Comparison of ENCODE assay signal across 1 cellular context in the genomic region with DNA sequence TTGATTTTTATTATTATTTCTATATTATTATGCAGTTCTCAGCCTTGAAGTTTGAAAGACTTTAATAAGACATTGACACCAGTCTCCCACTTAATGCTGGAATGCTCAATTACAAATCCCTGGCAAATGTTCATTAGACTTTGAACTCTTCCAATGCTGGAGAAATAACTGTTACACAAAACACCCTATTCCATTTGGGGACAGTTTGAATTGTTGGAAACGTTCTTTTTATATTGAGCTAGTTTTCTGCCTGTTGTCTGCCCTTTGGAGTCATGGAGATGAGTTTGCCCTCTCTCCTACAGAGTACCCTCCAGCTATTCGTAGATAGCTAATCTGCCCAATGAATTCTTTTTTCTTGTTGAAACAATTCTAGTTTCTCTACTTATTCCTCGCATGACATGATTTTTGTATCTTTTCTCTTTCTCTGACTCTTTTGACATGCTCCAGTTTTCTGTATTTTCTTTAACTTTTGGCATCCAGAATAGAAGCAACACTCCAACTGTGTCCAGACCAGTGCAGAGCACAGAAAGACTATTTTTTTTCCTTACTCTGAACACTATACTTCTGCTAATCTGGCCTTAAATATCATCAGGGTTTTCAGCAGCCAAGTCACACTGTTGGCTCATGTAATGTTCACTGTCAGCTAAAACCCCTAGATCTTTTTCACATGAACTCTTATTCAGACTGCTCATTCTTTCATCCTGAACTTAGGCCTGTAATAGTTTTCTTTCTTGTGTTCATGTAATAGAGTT.
TF ChIP-seq lines count a peak whose summit lies in the region.

No MANE protein-coding gene starts in this region.

TF ChIP-seq in IMR-90, 13 proteins besides CTCF, POLR2A, EP300 and RAD21:
- TF ChIP-seq, protein P1, sequence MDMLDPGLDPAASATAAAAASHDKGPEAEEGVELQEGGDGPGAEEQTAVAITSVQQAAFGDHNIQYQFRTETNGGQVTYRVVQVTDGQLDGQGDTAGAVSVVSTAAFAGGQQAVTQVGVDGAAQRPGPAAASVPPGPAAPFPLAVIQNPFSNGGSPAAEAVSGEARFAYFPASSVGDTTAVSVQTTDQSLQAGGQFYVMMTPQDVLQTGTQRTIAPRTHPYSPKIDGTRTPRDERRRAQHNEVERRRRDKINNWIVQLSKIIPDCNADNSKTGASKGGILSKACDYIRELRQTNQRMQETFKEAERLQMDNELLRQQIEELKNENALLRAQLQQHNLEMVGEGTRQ (IDR thresholded peaks at IDR 0.05; ENCODE audit: low read depth, low read length): no peak
- TF ChIP-seq CEBPB (IDR thresholded peaks at IDR 0.05; ENCODE audit: low read depth, low read length) (no peak), MXI1 (IDR thresholded peaks at IDR 0.05; ENCODE audit: borderline replicate concordance, low read depth, low read length) (no peak), RFX5 (IDR thresholded peaks at IDR 0.05; ENCODE audit: low read depth, low read length) (no peak), MAFK (IDR thresholded peaks at IDR 0.05; ENCODE audit: low read depth, low read length) (no peak), NFE2L2 (IDR thresholded peaks at IDR 0.05; ENCODE audit: low read depth, low read length) (no peak), BHLHE40 (IDR thresholded peaks at IDR 0.05; ENCODE audit: low read depth, low read length) (no peak), CHD1 (IDR thresholded peaks at IDR 0.05; ENCODE audit: low read depth, low read length) (no peak), FOS (IDR thresholded peaks at IDR 0.05; ENCODE audit: low read depth, low read length) (no peak), MAZ (IDR thresholded peaks at IDR 0.05; ENCODE audit: borderline replicate concordance, low read depth, low read length) (no peak), RCOR1 (IDR thresholded peaks at IDR 0.05; ENCODE audit: insufficient replicate concordance, low read length) (no peak), SMC3 (IDR thresholded peaks at IDR 0.05; ENCODE audit: low read depth, low read length) (no peak)
- TF ChIP-seq, protein P2, sequence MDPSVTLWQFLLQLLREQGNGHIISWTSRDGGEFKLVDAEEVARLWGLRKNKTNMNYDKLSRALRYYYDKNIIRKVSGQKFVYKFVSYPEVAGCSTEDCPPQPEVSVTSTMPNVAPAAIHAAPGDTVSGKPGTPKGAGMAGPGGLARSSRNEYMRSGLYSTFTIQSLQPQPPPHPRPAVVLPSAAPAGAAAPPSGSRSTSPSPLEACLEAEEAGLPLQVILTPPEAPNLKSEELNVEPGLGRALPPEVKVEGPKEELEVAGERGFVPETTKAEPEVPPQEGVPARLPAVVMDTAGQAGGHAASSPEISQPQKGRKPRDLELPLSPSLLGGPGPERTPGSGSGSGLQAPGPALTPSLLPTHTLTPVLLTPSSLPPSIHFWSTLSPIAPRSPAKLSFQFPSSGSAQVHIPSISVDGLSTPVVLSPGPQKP (IDR thresholded peaks at IDR 0.05; ENCODE audit: borderline replicate concordance, low read depth, low read length): no peak
